In the genomic region with DNA sequence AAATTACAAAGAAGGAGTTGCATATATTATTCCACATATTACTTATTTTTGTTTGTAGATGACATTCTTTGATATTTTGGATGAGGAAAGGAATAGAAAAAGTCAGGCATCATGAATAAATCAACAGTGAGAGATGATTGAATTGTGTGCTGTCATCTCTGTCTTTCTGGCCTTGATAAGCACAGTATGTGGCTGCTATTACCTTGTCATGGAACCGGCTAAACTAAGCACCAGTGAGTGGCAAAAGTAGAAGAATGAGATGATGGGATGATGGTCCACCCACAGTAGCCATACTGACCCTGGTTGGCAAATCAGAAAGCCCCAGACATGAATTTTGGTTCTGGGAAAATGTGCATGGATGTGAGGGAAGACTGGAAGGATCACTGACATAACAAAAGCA, we compare ENCODE assay signal across 13 cellular contexts.
"Had no signal": no experiment of that assay in that cellular context is flagged by ENCODE, and none has a peak within 500 bp of the region (broad histone marks: within the 10 kb centered on the region; RNA-seq: fewer than 3 reads in every experiment).

No MANE protein-coding gene starts in this region.

- H3K9me3 ChIP-seq: colonic mucosa, esophagus muscularis mucosa, esophagus squamous epithelium, gastrocnemius medialis, gastroesophageal sphincter had no signal

- H3K4me3 ChIP-seq: colonic mucosa, coronary artery, dorsolateral prefrontal cortex, esophagus muscularis mucosa, esophagus squamous epithelium, gastrocnemius medialis, gastroesophageal sphincter, heart left ventricle, heart right ventricle had no signal

- H3K27ac ChIP-seq: colonic mucosa, coronary artery, dorsolateral prefrontal cortex, epithelial cell of prostate, esophagus muscularis mucosa, esophagus squamous epithelium, foreskin keratinocyte, gastrocnemius medialis, gastroesophageal sphincter, heart left ventricle, heart right ventricle had no signal

- H3K27me3 ChIP-seq: colonic mucosa, dorsolateral prefrontal cortex, esophagus muscularis mucosa, esophagus squamous epithelium, foreskin keratinocyte, gastrocnemius medialis, gastroesophageal sphincter, heart left ventricle, heart right ventricle had no signal

- ATAC-seq: effector memory CD8-positive, alpha-beta T cell; esophagus mucosa; foreskin keratinocyte; gastrocnemius medialis; gastroesophageal sphincter; heart left ventricle; heart right ventricle had no signal

- H3K36me3 ChIP-seq: colonic mucosa, esophagus muscularis mucosa, esophagus squamous epithelium, gastrocnemius medialis, gastroesophageal sphincter, heart left ventricle, heart right ventricle had no signal
